In genomic region chr14:60275932-60276331, GRCh38 we compare ENCODE assay signal across 16 cellular contexts. TPM values are rescaled to one million over a fixed set of nuclear protein-coding genes. Genes with fewer than 3 reads are reported as not detected.
DNase-seq lines count a peak whose midpoint lies in the region; ATAC-seq, FAIRE-seq and TF ChIP-seq lines count a peak whose summit lies in the region.
"Had no signal": no experiment of that assay in that cellular context is flagged by ENCODE, and none has a peak within 500 bp of the region (broad histone marks: within the 10 kb centered on the region; RNA-seq: fewer than 3 reads in every experiment).

No MANE protein-coding gene starts in this region.

- H3K27me3 ChIP-seq in HepG2 (ENCODE audit: control insufficient read depth in 1 of 2, insufficient read depth in 2 of 2, low read length in 2 of 2) (no peaks in the 10 kb centered on the region), right lobe of liver (no peaks in the 10 kb centered on the region), PC-3 (ENCODE audit: low read length) (no peaks in the 10 kb centered on the region), dorsolateral prefrontal cortex (no peaks in the 10 kb centered on the region)
- H3K27me3 ChIP-seq: SJSA1 had no signal

- H3K9me3 ChIP-seq in HepG2 (ENCODE audit: low read length) (no peaks in the 10 kb centered on the region), right lobe of liver (no peaks in the 10 kb centered on the region), PC-3 (ENCODE audit: low read length) (no peaks in the 10 kb centered on the region)
- H3K9me3 ChIP-seq: SJSA1 had no signal

- POLR2A ChIA-PET in HepG2 (lab: Yijun Ruan, JAX) (interaction anchor here (1.7 kb wide), 1 partner anchor 28 kb away, joined by 5 read pairs; the partner anchor contains the start of gene PPM1A), PC-3 (lab: Charles Lee; ENCODE audit: unreplicated experiment) (interaction anchor here (0.5 kb wide), 1 partner anchor 27 kb away, joined by 3 read pairs; the partner anchor contains the start of gene PPM1A)

- 59% methylated on average over 4 of the region's 4 CpGs for WGBS in HepG2 (ENCODE audit: low lambda C conversion rate)
- WGBS in right lobe of liver (ENCODE audit: insufficient coverage, low coverage, low lambda C conversion rate, missing lambda C conversion rate): 49% methylated on average over 4 of the region's 4 CpGs

- H3K36me3 ChIP-seq in HepG2 (replicated peaks in 1 of 2; ENCODE audit: control insufficient read depth in 1 of 2, insufficient read depth in 2 of 2, low read length in 2 of 2): no peaks in the 10 kb centered on the region; a peak in 1 of 5 replicates
- H3K36me3 ChIP-seq in right lobe of liver: no peaks in the 10 kb centered on the region
- 0 out of 2 replicates have a peak, but pooled peaks cover 3% of the 10 kb centered on the region for H3K36me3 ChIP-seq in PC-3 (ENCODE audit: low read depth, low read length)
- H3K36me3 ChIP-seq: SJSA1 had no signal

- FAIRE-seq in HepG2 (lab: Jason Lieb, UNC) (peak; percentile 15), urothelium cell line (lab: Jason Lieb, UNC) (peak; percentile 13)
- FAIRE-seq: H54 had no signal

- H4K20me1 ChIP-seq in HepG2 (ENCODE audit: insufficient read depth, low read length) (peaks cover 42% of the 10 kb centered on the region), PC-3 (ENCODE audit: low read length) (peaks cover 30% of the 10 kb centered on the region)

- CTCF ChIA-PET in HepG2 (lab: Yijun Ruan, JAX; ENCODE audit: low intra/inter-chr PET ratio, low total read pairs) (no interaction called here), PC-3 (lab: Charles Lee) (no interaction called here)

- TF ChIP-seq EP300 in HepG2 (IDR thresholded peaks at IDR 0.05; ENCODE audit: low read depth in 2 of 2, low read length in 2 of 2) (no peak), HepG2 (CRISPR knock-in tag; IDR thresholded peaks at IDR 0.05; ENCODE audit: borderline replicate concordance) (no peak)

- TF ChIP-seq CTCF in HepG2 (CRISPR knock-in tag; IDR thresholded peaks at IDR 0.05): no peak
- TF ChIP-seq CTCF in right lobe of liver (IDR thresholded peaks at IDR 0.05): no peak
- TF ChIP-seq CTCF in PC-3 (conservative IDR thresholded peaks at IDR 0.05; ENCODE audit: low read depth, low read length): no peak
- no peak for TF ChIP-seq CTCF in cardiac fibroblast (IDR thresholded peaks at IDR 0.05; ENCODE audit: low read depth, low read length)
- no peak for TF ChIP-seq CTCF in dorsolateral prefrontal cortex (IDR thresholded peaks at IDR 0.05 in 54 of 56, conservative IDR thresholded peaks at IDR 0.05 in 2 of 56; ENCODE audit: low read depth in 1 of 56, partially characterized antibody in 56 of 56)

- no peak overlapping the region for H3K4me2 ChIP-seq in HepG2 (ENCODE audit: low read depth, low read length)
- H3K4me2 ChIP-seq in PC-3 (ENCODE audit: low read length): no peak overlapping the region

- no peaks in the 10 kb centered on the region for H3F3A ChIP-seq in PC-3 (ENCODE audit: low read length, unreplicated experiment)

- no peak for TF ChIP-seq RAD21 in HepG2 (CRISPR knock-in tag; IDR thresholded peaks at IDR 0.05)

- H3K4me1 ChIP-seq in HepG2 (ENCODE audit: insufficient read depth, low read length) (peaks cover 55% of the 10 kb centered on the region), right lobe of liver (peaks cover 0 to 42% (median 11%) of the 10 kb centered on the region in 4 donors), PC-3 (ENCODE audit: insufficient read depth, low read length) (peaks cover 8% of the 10 kb centered on the region; the same call in 1 of the 2 replicates)

- DNase-seq in HepG2 (ENCODE audit: low spot score) (peak; percentile 56), right lobe of liver (no peak), PC-3 (no peak), cardiac fibroblast (ENCODE audit: low read depth in 2 of 2) (peak; percentile 23 to 39), urothelium cell line (ENCODE audit: low spot score) (no peak), left lobe of liver (ENCODE audit: low spot score) (no peak), dorsolateral prefrontal cortex (no peak)
- DNase-seq: GF-D8, HFFc6, NCI-H1694 treated with DMSO at 0.1 percent for 48 hours, NCI-H2107, NCI-H510A treated with DMSO at 0.1 percent for 48 hours, NCI-H82 had no signal

- H2AFZ ChIP-seq in HepG2 (ENCODE audit: low read length) (no peak overlapping the region), PC-3 (ENCODE audit: low read length) (no peak overlapping the region)

- H3K9me2 ChIP-seq in PC-3 (replicated peaks; ENCODE audit: low read length): no peaks in the 10 kb centered on the region

- intact Hi-C loops in HepG2 (cut with micrococcal nuclease; ENCODE audit: unreplicated experiment): loop anchor here (2.0 kb wide), 1 partner anchor 13 kb away; no protein-coding TSS in a partner anchor
- intact Hi-C loops in right lobe of liver (cut with DNase I): no loop called here
- intact Hi-C loops in PC-3 (cut with micrococcal nuclease): no loop called here
- intact Hi-C loops in dorsolateral prefrontal cortex (cut with DNase I): no loop called here

- ATAC-seq in HepG2 (peak; percentile 60), right lobe of liver (no peak), PC-3 (0 out of 2 replicates have a peak, but pooled peaks have one; percentile 22), left lobe of liver (no peak), HG03460 (IDR thresholded peaks at IDR 0.05; ENCODE audit: unreplicated experiment) (no peak)

- no TSS peak for BruUV-seq in HepG2 (replicated peaks; lab: Mats Ljungman, UMichigan)
- BruUV-seq in PC-3 (replicated peaks; lab: Mats Ljungman, UMichigan): no TSS peak

- TF ChIP-seq POLR2A in HepG2 (IDR thresholded peaks at IDR 0.05; ENCODE audit: insufficient read depth in 1 of 2, low read depth in 2 of 2, low read length in 2 of 2): no peak
- no peak for TF ChIP-seq POLR2A in right lobe of liver (IDR thresholded peaks at IDR 0.05)

- in situ Hi-C loops in HepG2 (cut with HindIII; ENCODE audit: extremely low pct_ligation_motif_present, low pct_unique_long_range_greater_than_20kb): no loop called here

- no peak overlapping the region for H3K27ac ChIP-seq in HepG2 (ENCODE audit: extremely low read length, insufficient read depth, low read length)
- H3K27ac ChIP-seq in right lobe of liver: no peak overlapping the region
- H3K27ac ChIP-seq in PC-3 (ENCODE audit: low read length): no peak overlapping the region
- H3K27ac ChIP-seq in dorsolateral prefrontal cortex: no peak overlapping the region
- H3K27ac ChIP-seq: SJSA1 had no signal

- H3K79me2 ChIP-seq in HepG2 (ENCODE audit: insufficient read depth, low read length): peaks cover 72% of the 10 kb centered on the region
- H3K79me2 ChIP-seq in PC-3 (ENCODE audit: low read length): peaks cover 73% of the 10 kb centered on the region

- H3K9ac ChIP-seq in HepG2 (ENCODE audit: insufficient read depth, low read depth, low read length) (no peak overlapping the region), PC-3 (ENCODE audit: low read length) (no peak overlapping the region)

- H3K4me3 ChIP-seq in HepG2 (replicated peaks in 1 of 3; ENCODE audit: insufficient read depth in 1 of 3, low read depth in 2 of 3, low read length in 3 of 3): no peak overlapping the region
- H3K4me3 ChIP-seq in right lobe of liver: no peak overlapping the region
- H3K4me3 ChIP-seq in PC-3 (ENCODE audit: low read length): no peak overlapping the region
- no peak overlapping the region for H3K4me3 ChIP-seq in cardiac fibroblast (replicated peaks in 1 of 2; ENCODE audit: low read depth in 2 of 2, low read length in 2 of 2)
- no peak overlapping the region for H3K4me3 ChIP-seq in dorsolateral prefrontal cortex
- H3K4me3 ChIP-seq: SJSA1 had no signal

TF ChIP-seq in HepG2, 621 proteins besides CTCF, POLR2A, EP300 and RAD21 (continues in another document):
- TF ChIP-seq RBAK (CRISPR knock-in tag; IDR thresholded peaks at IDR 0.05): no peak
- TF ChIP-seq TFAP4 (IDR thresholded peaks at IDR 0.05; ENCODE audit: borderline replicate concordance, low read depth): peak; percentile 43; the same call in 1 of the 2 replicates
- peak; percentile 76 for TF ChIP-seq CEBPB (IDR thresholded peaks at IDR 0.05; ENCODE audit: borderline replicate concordance, low read depth, low read length)
- TF ChIP-seq ZNF562 (CRISPR knock-in tag; IDR thresholded peaks at IDR 0.05; ENCODE audit: borderline replicate concordance): no peak
- peak; percentile 62 for TF ChIP-seq CEBPG (CRISPR knock-in tag; IDR thresholded peaks at IDR 0.05)

RNA-seq across cellular contexts. Expression of gene PPM1A, which starts 26.9 kb away (rescaled TPM):
- total RNA-seq in HepG2 (2016; rRNA removed; fragmentation: Illumina TruSeq; extraction: Trizol): 29.8 and 37.6 TPM in 2 replicates
- total RNA-seq in HepG2 (2016; cell fraction: cytosol; rRNA removed; fragmentation: Illumina TruSeq; extraction: Trizol; ENCODE audit: low read depth): 12.6 and 12.8 TPM in 2 replicates
- total RNA-seq in HepG2 (2016; cell fraction: insoluble cytoplasmic fraction; rRNA removed; fragmentation: Illumina TruSeq; extraction: Trizol): 27.0 and 34.6 TPM in 2 replicates
- total RNA-seq in HepG2 (2016; cell fraction: membrane; rRNA removed; fragmentation: Illumina TruSeq; extraction: Trizol): 36.5 and 40.3 TPM in 2 replicates
- 23.7 and 28.3 TPM in 2 replicates for total RNA-seq in HepG2 (2016; cell fraction: nucleus; rRNA removed; fragmentation: Illumina TruSeq; extraction: Trizol)
- polyA plus RNA-seq in HepG2 (2011; rRNA removed): 20.4 and 23.3 TPM in 2 replicates
- polyA plus RNA-seq in HepG2 (2011; cell fraction: cytosol; rRNA removed): 6.8 and 14.1 TPM in 2 replicates
- 13.7 and 18.0 TPM in 2 replicates for polyA plus RNA-seq in HepG2 (2011; cell fraction: nucleus; rRNA removed)
- polyA plus RNA-seq in HepG2 (2012): 29.6 and 41.4 TPM in 2 replicates
- polyA plus RNA-seq in HepG2 (2016; cell fraction: cytosol; fragmentation: Illumina TruSeq; extraction: Trizol; ENCODE audit: low read depth): 9.4 and 10.8 TPM in 2 replicates
- polyA plus RNA-seq in HepG2 (2016; cell fraction: insoluble cytoplasmic fraction; fragmentation: Illumina TruSeq; extraction: Trizol; ENCODE audit: low read depth): 30.9 and 34.7 TPM in 2 replicates
- polyA plus RNA-seq in HepG2 (2016; cell fraction: membrane; fragmentation: Illumina TruSeq; extraction: Trizol; ENCODE audit: low read depth): 23.2 and 25.1 TPM in 2 replicates
- polyA plus RNA-seq in HepG2 (2016; cell fraction: nucleus; fragmentation: Illumina TruSeq; extraction: Trizol; ENCODE audit: insufficient read depth, low read depth): 42.0 and 44.4 TPM in 2 replicates
- 36.9 and 46.4 TPM in 2 replicates for polyA minus RNA-seq in HepG2 (2011; rRNA and poly(A)+ RNA removed; ENCODE audit: low replicate concordance)
- 25.6 and 32.2 TPM in 2 replicates for polyA minus RNA-seq in HepG2 (2011; cell fraction: cytosol; rRNA and poly(A)+ RNA removed)
- 49.9 and 56.8 TPM in 2 replicates for polyA minus RNA-seq in HepG2 (2011; cell fraction: nucleus; rRNA and poly(A)+ RNA removed)
- total RNA-seq in right lobe of liver: 10 to 100 TPM; 32.6 to 54.7 (median 39.4) TPM
- 69.3 and 69.4 TPM in 2 replicates for total RNA-seq in PC-3 (2014; rRNA removed)
- total RNA-seq in left lobe of liver: 43.7 TPM
- 100 to 1,000 TPM in 91 of 120 experiments, 10 to 100 TPM in 29; 67.6 to 145 (median 112) TPM for total RNA-seq in dorsolateral prefrontal cortex

Comparison
In these comparisons a context has a peak if more than half of its experiments do, and no peak if none do; other contexts are left out.
1. ATAC-seq: peak in HepG2 (single experiment) and PC-3 (single experiment); none in right lobe of liver (0 of 4), left lobe of liver (single experiment) and HG03460 (single experiment).
2. DNase-seq: peak in HepG2 (single experiment) and cardiac fibroblast (2 of 2); none in right lobe of liver (0 of 3), PC-3 (single experiment), urothelium cell line (single experiment), left lobe of liver (single experiment) and dorsolateral prefrontal cortex (0 of 10).